Comparison of ENCODE assay signal across 14 cellular contexts in genomic region chr2:73602960-73603611, GRCh38. TPM values are rescaled to one million over a fixed set of nuclear protein-coding genes. Genes with fewer than 3 reads are reported as not detected.
DNase-seq lines count a peak whose midpoint lies in the region; ATAC-seq, FAIRE-seq and TF ChIP-seq lines count a peak whose summit lies in the region.
"Not testable (repeated sequence)": the region's sequence is repeated elsewhere in the genome, so short reads cannot be mapped to it uniquely, and the experiment has no call there.
"Had no signal": no experiment of that assay in that cellular context is flagged by ENCODE, and none has a peak within 500 bp of the region (broad histone marks: within the 10 kb centered on the region; RNA-seq: fewer than 3 reads in every experiment).

No MANE protein-coding gene starts in this region.

- peak overlapping the region; percentile 32; the same call in 1 of the 2 replicates for H3K27ac ChIP-seq in Karpas-422 (ENCODE audit: low read length)
- not testable (repeated sequence) for H3K27ac ChIP-seq in endothelial cell of umbilical vein (ENCODE audit: insufficient read depth, low read depth, low read length)

- not testable (repeated sequence) for H2AFZ ChIP-seq in Karpas-422 (ENCODE audit: low read length); endothelial cell of umbilical vein (ENCODE audit: low read depth, low read length)

- ATAC-seq in GM18870 (IDR thresholded peaks at IDR 0.05; ENCODE audit: unreplicated experiment) (peak; percentile 77), GM21723 (IDR thresholded peaks at IDR 0.05; ENCODE audit: unreplicated experiment) (peak; percentile 66), HG03060 (IDR thresholded peaks at IDR 0.05; ENCODE audit: low read depth, unreplicated experiment) (peak; percentile 60)

- not testable (repeated sequence) for TF ChIP-seq POLR2A in endothelial cell of umbilical vein (IDR thresholded peaks at IDR 0.05; ENCODE audit: low read depth, low read length)

- DNase-seq in ELR (ENCODE audit: low read depth) (peak; percentile 61), Karpas-422 (peak; percentile 69), endothelial cell of umbilical vein (ENCODE audit: low read depth, low spot score) (peak; percentile 77), renal cortical epithelial cell (ENCODE audit: low read depth) (peak; percentile 6)
- peak; percentile 53 for DNase-seq in activated naive CD4-positive, alpha-beta T cell treated with anti-CD3 and anti-CD28 coated beads for 36 hours

- not testable (repeated sequence) for H3K27me3 Mint-ChIP-seq in activated naive CD4-positive, alpha-beta T cell treated with anti-CD3 and anti-CD28 coated beads for 36 hours (ENCODE audit: low read depth)

- H3K9me3 ChIP-seq in Karpas-422 (ENCODE audit: low read length); endothelial cell of umbilical vein (replicated peaks; ENCODE audit: control insufficient read depth, insufficient read depth, low read length): not testable (repeated sequence)

- CTCF ChIA-PET in activated naive CD4-positive, alpha-beta T cell treated with anti-CD3 and anti-CD28 coated beads for 36 hours (lab: Charles Lee): interaction anchor here (0.6 to 1.4 kb wide), 4 partner anchors 33 to 1276 kb away, joined by 3 to 5 read pairs (median 4); no protein-coding TSS in a partner anchor
- CTCF ChIA-PET in endothelial cell of umbilical vein (lab: Charles Lee): interaction anchor here (1.1 to 1.2 kb wide), 2 partner anchors 12 to 17 kb away, joined by 3 to 5 read pairs; no protein-coding TSS in a partner anchor

- H3K4me1 Mint-ChIP-seq in activated naive CD4-positive, alpha-beta T cell treated with anti-CD3 and anti-CD28 coated beads for 36 hours (ENCODE audit: low read depth): not testable (repeated sequence)

- peaks cover 23% of the 10 kb centered on the region for H3K36me3 Mint-ChIP-seq in activated naive CD4-positive, alpha-beta T cell treated with anti-CD3 and anti-CD28 coated beads for 36 hours (ENCODE audit: low read depth)

- H3K9ac ChIP-seq in Karpas-422 (ENCODE audit: low read length); endothelial cell of umbilical vein (replicated peaks; ENCODE audit: extremely low read depth, insufficient read depth, low read length): not testable (repeated sequence)

- H3K9me3 Mint-ChIP-seq in activated naive CD4-positive, alpha-beta T cell treated with anti-CD3 and anti-CD28 coated beads for 36 hours: not testable (repeated sequence)

- H3K4me1 ChIP-seq in Karpas-422 (ENCODE audit: low read length): peaks cover 17% of the 10 kb centered on the region
- H3K4me1 ChIP-seq in endothelial cell of umbilical vein (ENCODE audit: control insufficient read depth, extremely low read depth, insufficient read depth, low read length): not testable (repeated sequence)

- not testable (repeated sequence) for H3K9me1 ChIP-seq in endothelial cell of umbilical vein (replicated peaks; ENCODE audit: control insufficient read depth, extremely low read depth, insufficient read depth, low read length)

- H3K4me3 ChIP-seq in Karpas-422 (ENCODE audit: low read length); endothelial cell of umbilical vein (replicated peaks in 1 of 3; ENCODE audit: insufficient read depth in 1 of 3, low read depth in 1 of 3, low read length in 3 of 3): not testable (repeated sequence)

- not testable (repeated sequence) for H3K79me2 ChIP-seq in Karpas-422 (ENCODE audit: low read length); endothelial cell of umbilical vein (ENCODE audit: control insufficient read depth, insufficient read depth, low read length)

- peak; percentile 97 for FAIRE-seq in endothelial cell of umbilical vein (lab: Jason Lieb, UNC)

- not testable (repeated sequence) for H3K9me2 ChIP-seq in Karpas-422 (replicated peaks; ENCODE audit: insufficient read depth, low read length)

- H3K36me3 ChIP-seq in Karpas-422 (ENCODE audit: insufficient read depth, low read length); endothelial cell of umbilical vein (ENCODE audit: control insufficient read depth in 2 of 2, extremely low read depth in 1 of 2, insufficient read depth in 2 of 2, low read length in 2 of 2): not testable (repeated sequence)

- not testable (repeated sequence) for H4K20me1 ChIP-seq in Karpas-422 (ENCODE audit: insufficient read depth, low read depth, low read length); endothelial cell of umbilical vein (replicated peaks; ENCODE audit: control insufficient read depth, extremely low read depth, insufficient read depth, low read length)

- POLR2A ChIA-PET in endothelial cell of umbilical vein (lab: Charles Lee): not testable (repeated sequence)

- not testable (repeated sequence) for H3K4me3 Mint-ChIP-seq in activated naive CD4-positive, alpha-beta T cell treated with anti-CD3 and anti-CD28 coated beads for 36 hours

- dilution Hi-C loops in endothelial cell of umbilical vein (cut with MboI; ENCODE audit: extremely low pct_ligation_motif_present, low sequenced_read_pairs): not testable (repeated sequence)

- not testable (repeated sequence) for BruUV-seq in endothelial cell of umbilical vein (replicated peaks; lab: Mats Ljungman, UMichigan)

- intact Hi-C loops in activated naive CD4-positive, alpha-beta T cell treated with anti-CD3 and anti-CD28 coated beads for 36 hours (cut with micrococcal nuclease): loop anchor here (1.0 to 5.0 kb wide), 2 partner anchors 11 to 216 kb away; partner anchors contain the start of gene ALMS1
- intact Hi-C loops in endothelial cell of umbilical vein (cut with micrococcal nuclease): not testable (repeated sequence)

- TF ChIP-seq CTCF in endothelial cell of umbilical vein (IDR thresholded peaks at IDR 0.05; ENCODE audit: extremely low read depth in 1 of 2, insufficient read depth in 1 of 2, low read depth in 1 of 2, low read length in 2 of 2): not testable (repeated sequence)

- peak overlapping the region; percentile 26 for H3K4me2 ChIP-seq in Karpas-422 (ENCODE audit: low read depth, low read length, poor library complexity, severe bottlenecking)
- H3K4me2 ChIP-seq in endothelial cell of umbilical vein (ENCODE audit: insufficient read depth, low read length): not testable (repeated sequence)

- H3K27me3 ChIP-seq in Karpas-422 (ENCODE audit: low read length); endothelial cell of umbilical vein (ENCODE audit: control insufficient read depth in 2 of 2, insufficient read depth in 2 of 2, low read length in 2 of 2): not testable (repeated sequence)

- peak overlapping the region; percentile 56 for H3K27ac Mint-ChIP-seq in activated naive CD4-positive, alpha-beta T cell treated with anti-CD3 and anti-CD28 coated beads for 36 hours

TF ChIP-seq in endothelial cell of umbilical vein, 7 proteins besides CTCF, POLR2A, EP300 and RAD21:
- TF ChIP-seq FOS (IDR thresholded peaks at IDR 0.05; ENCODE audit: borderline replicate concordance, insufficient read depth, low read length): peak; percentile 30

RNA-seq across cellular contexts. Expression of gene NAT8, which starts 39.1 kb away (rescaled TPM):
- total RNA-seq in Karpas-422 (2014; rRNA removed; shearing (Covaris generic); ENCODE audit: low replicate concordance): not detected in 2 replicates
- not detected for total RNA-seq in activated naive CD4-positive, alpha-beta T cell treated with anti-CD3 and anti-CD28 coated beads for 36 hours
- total RNA-seq in endothelial cell of umbilical vein (not detected in 2 replicates), renal cortical epithelial cell (0.69 and 14.4 TPM in 2 replicates)
- 0.19 and 0.25 TPM in 2 replicates for polyA plus RNA-seq in endothelial cell of umbilical vein
- polyA plus RNA-seq in endothelial cell of umbilical vein (2011; cell fraction: cytosol; rRNA removed): 0.14 and 0.34 TPM in 2 replicates
- polyA plus RNA-seq in endothelial cell of umbilical vein (2011; cell fraction: nucleus; rRNA removed): 0.36 TPM in 1 of 2 replicates, not detected in the other
- polyA plus RNA-seq in endothelial cell of umbilical vein (2012): not detected in 2 replicates
- not detected in 2 replicates for polyA minus RNA-seq in endothelial cell of umbilical vein
- not detected for polyA minus RNA-seq in endothelial cell of umbilical vein (2011; cell fraction: cytosol; rRNA and poly(A)+ RNA removed)
- not detected in 2 replicates for polyA minus RNA-seq in endothelial cell of umbilical vein (2011; cell fraction: nucleus; rRNA and poly(A)+ RNA removed)
- total RNA-seq: activated CD4-positive, alpha-beta T cell treated with anti-CD3 and anti-CD28 coated beads, Interleukin-2, amount 10 ng/mL, durations not matched to agents 7 days and 5 days; CD8-positive, alpha-beta memory T cell; heart left ventricle; natural killer cell; prostate gland; ureter had no signal
- polyA plus RNA-seq: CD8-positive, alpha-beta memory T cell; heart left ventricle had no signal

Comparison
In these comparisons a context has a peak if more than half of its experiments do, and no peak if none do; other contexts are left out.
1. DNase-seq: peak in every context shown above with its lines; median percentile 77 in endothelial cell of umbilical vein; 69 in Karpas-422; 61 in ELR; 53 in activated naive CD4-positive, alpha-beta T cell treated with anti-CD3 and anti-CD28 coated beads for 36 hours; 6 in renal cortical epithelial cell.